In genomic region chr7:121395961-121396757, GRCh38 we compare ENCODE assay signal across 1 cellular context.
A peak's percentile ranks its signal among the peaks of the same experiment; 100 is the strongest.
TF ChIP-seq lines count a peak whose summit lies in the region.

A gene with protein sequence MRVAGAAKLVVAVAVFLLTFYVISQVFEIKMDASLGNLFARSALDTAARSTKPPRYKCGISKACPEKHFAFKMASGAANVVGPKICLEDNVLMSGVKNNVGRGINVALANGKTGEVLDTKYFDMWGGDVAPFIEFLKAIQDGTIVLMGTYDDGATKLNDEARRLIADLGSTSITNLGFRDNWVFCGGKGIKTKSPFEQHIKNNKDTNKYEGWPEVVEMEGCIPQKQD (minus strand): TSS chr7:121396308. CDS start chr7:121382969, 13,339 bp downstream.

TF ChIP-seq in HepG2, 621 proteins besides CTCF, POLR2A, EP300 and RAD21 (continued from another document and continues in another):
- TF ChIP-seq TERF1 (CRISPR knock-in tag; IDR thresholded peaks at IDR 0.05) (no peak), GFI1 (CRISPR knock-in tag; IDR thresholded peaks at IDR 0.05; ENCODE audit: borderline replicate concordance) (peak; percentile 73; the same call in 1 of the 2 replicates), MAX (IDR thresholded peaks at IDR 0.05) (peak; percentile 99), ZNF230 (CRISPR knock-in tag; IDR thresholded peaks at IDR 0.05) (no peak; the same call in 1 of the 2 replicates), ATF7-NPFF (CRISPR knock-in tag; IDR thresholded peaks at IDR 0.05; ENCODE audit: low read depth) (peak; percentile 68; the same call in 1 of the 2 replicates), ZNF713 (CRISPR knock-in tag; IDR thresholded peaks at IDR 0.05) (no peak), NFKBIZ (CRISPR knock-in tag; IDR thresholded peaks at IDR 0.05) (no peak), ZNF431 (CRISPR knock-in tag; IDR thresholded peaks at IDR 0.05; ENCODE audit: borderline replicate concordance, low read depth) (peak; percentile 40; the same call in 1 of the 2 replicates), ZNF460 (CRISPR knock-in tag; IDR thresholded peaks at IDR 0.05; ENCODE audit: borderline replicate concordance) (peak; percentile 41; the same call in 1 of the 2 replicates), ZXDC (CRISPR knock-in tag; IDR thresholded peaks at IDR 0.05) (no peak), ZNF432 (CRISPR knock-in tag; IDR thresholded peaks at IDR 0.05; ENCODE audit: borderline replicate concordance) (no peak), ZNF563 (CRISPR knock-in tag; IDR thresholded peaks at IDR 0.05) (peak; percentile 76), SP1 (IDR thresholded peaks at IDR 0.05) (no peak), SP1 (CRISPR knock-in tag; IDR thresholded peaks at IDR 0.05) (peak; percentile 88), BHLHE40 (IDR thresholded peaks at IDR 0.05; ENCODE audit: low read length) (no peak), ARNTL (CRISPR knock-in tag; IDR thresholded peaks at IDR 0.05) (peak; percentile 43; the same call in 1 of the 2 replicates), RNF2 (conservative IDR thresholded peaks at IDR 0.05; ENCODE audit: low read depth) (peak; percentile 56; the same call in 1 of the 2 replicates), NFIB (CRISPR knock-in tag; IDR thresholded peaks at IDR 0.05; ENCODE audit: borderline replicate concordance) (no peak), RFXAP (CRISPR knock-in tag; IDR thresholded peaks at IDR 0.05; ENCODE audit: borderline replicate concordance) (peak; percentile 82; the same call in 1 of the 2 replicates), MED8 (CRISPR knock-in tag; IDR thresholded peaks at IDR 0.05; ENCODE audit: insufficient replicate concordance) (peak; percentile 61), NCOA1 (CRISPR knock-in tag; IDR thresholded peaks at IDR 0.05) (no peak), RFX3 (CRISPR knock-in tag; IDR thresholded peaks at IDR 0.05) (no peak), EHMT2 (IDR thresholded peaks at IDR 0.05; ENCODE audit: borderline replicate concordance, low read depth, low read length) (no peak), ZNF891 (CRISPR knock-in tag; IDR thresholded peaks at IDR 0.05) (peak; percentile 78; the same call in 1 of the 2 replicates), BCL6 (CRISPR knock-in tag; IDR thresholded peaks at IDR 0.05) (0 out of 2 replicates have a peak, but pooled peaks have one; percentile 26), ZNF816 (CRISPR knock-in tag; IDR thresholded peaks at IDR 0.05; ENCODE audit: borderline replicate concordance) (0 out of 2 replicates have a peak, but pooled peaks have one; percentile 34), SIN3B (IDR thresholded peaks at IDR 0.05; ENCODE audit: low read length) (peak; percentile 58; the same call in 1 of the 2 replicates), ZNF10 (CRISPR knock-in tag; IDR thresholded peaks at IDR 0.05; ENCODE audit: borderline replicate concordance, low read depth) (no peak), RFXANK (CRISPR knock-in tag; IDR thresholded peaks at IDR 0.05) (0 out of 2 replicates have a peak, but pooled peaks have one; percentile 44), ZNF383 (CRISPR knock-in tag; IDR thresholded peaks at IDR 0.05; ENCODE audit: borderline replicate concordance) (no peak), ZNF382 (CRISPR knock-in tag; IDR thresholded peaks at IDR 0.05; ENCODE audit: borderline replicate concordance) (no peak), ZNF841 (CRISPR knock-in tag; IDR thresholded peaks at IDR 0.05; ENCODE audit: borderline replicate concordance) (peak; percentile 79; the same call in 1 of the 2 replicates), RERE (CRISPR knock-in tag; IDR thresholded peaks at IDR 0.05; ENCODE audit: low read depth) (no peak), ZSCAN9 (CRISPR knock-in tag; IDR thresholded peaks at IDR 0.05; ENCODE audit: borderline replicate concordance) (peak; percentile 25; the same call in 1 of the 2 replicates), TMF1 (CRISPR knock-in tag; IDR thresholded peaks at IDR 0.05; ENCODE audit: low read depth) (0 out of 2 replicates have a peak, but pooled peaks have one; percentile 35), CHD4 (IDR thresholded peaks at IDR 0.05; ENCODE audit: borderline replicate concordance, low read length) (no peak), TRIM22 (IDR thresholded peaks at IDR 0.05) (no peak), MXD1 (CRISPR knock-in tag; IDR thresholded peaks at IDR 0.05) (peak; percentile 79), ZNF703 (CRISPR knock-in tag; IDR thresholded peaks at IDR 0.05; ENCODE audit: borderline replicate concordance) (no peak; the same call in 1 of the 2 replicates)
- TF ChIP-seq, protein P1, sequence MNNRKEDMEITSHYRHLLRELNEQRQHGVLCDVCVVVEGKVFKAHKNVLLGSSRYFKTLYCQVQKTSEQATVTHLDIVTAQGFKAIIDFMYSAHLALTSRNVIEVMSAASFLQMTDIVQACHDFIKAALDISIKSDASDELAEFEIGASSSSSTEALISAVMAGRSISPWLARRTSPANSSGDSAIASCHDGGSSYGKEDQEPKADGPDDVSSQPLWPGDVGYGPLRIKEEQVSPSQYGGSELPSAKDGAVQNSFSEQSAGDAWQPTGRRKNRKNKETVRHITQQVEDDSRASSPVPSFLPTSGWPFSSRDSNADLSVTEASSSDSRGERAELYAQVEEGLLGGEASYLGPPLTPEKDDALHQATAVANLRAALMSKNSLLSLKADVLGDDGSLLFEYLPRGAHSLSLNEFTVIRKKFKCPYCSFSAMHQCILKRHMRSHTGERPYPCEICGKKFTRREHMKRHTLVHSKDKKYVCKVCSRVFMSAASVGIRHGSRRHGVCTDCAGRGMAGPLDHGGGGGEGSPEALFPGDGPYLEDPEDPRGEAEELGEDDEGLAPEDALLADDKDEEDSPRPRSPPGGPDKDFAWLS (CRISPR knock-in tag; IDR thresholded peaks at IDR 0.05; ENCODE audit: borderline replicate concordance) = no peak
- TF ChIP-seq, protein P2, sequence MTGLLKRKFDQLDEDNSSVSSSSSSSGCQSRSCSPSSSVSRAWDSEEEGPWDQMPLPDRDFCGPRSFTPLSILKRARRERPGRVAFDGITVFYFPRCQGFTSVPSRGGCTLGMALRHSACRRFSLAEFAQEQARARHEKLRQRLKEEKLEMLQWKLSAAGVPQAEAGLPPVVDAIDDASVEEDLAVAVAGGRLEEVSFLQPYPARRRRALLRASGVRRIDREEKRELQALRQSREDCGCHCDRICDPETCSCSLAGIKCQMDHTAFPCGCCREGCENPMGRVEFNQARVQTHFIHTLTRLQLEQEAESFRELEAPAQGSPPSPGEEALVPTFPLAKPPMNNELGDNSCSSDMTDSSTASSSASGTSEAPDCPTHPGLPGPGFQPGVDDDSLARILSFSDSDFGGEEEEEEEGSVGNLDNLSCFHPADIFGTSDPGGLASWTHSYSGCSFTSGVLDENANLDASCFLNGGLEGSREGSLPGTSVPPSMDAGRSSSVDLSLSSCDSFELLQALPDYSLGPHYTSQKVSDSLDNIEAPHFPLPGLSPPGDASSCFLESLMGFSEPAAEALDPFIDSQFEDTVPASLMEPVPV (CRISPR knock-in tag; IDR thresholded peaks at IDR 0.05) = no peak
- TF ChIP-seq, protein P3, sequence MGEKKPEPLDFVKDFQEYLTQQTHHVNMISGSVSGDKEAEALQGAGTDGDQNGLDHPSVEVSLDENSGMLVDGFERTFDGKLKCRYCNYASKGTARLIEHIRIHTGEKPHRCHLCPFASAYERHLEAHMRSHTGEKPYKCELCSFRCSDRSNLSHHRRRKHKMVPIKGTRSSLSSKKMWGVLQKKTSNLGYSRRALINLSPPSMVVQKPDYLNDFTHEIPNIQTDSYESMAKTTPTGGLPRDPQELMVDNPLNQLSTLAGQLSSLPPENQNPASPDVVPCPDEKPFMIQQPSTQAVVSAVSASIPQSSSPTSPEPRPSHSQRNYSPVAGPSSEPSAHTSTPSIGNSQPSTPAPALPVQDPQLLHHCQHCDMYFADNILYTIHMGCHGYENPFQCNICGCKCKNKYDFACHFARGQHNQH (CRISPR knock-in tag; IDR thresholded peaks at IDR 0.05) = peak; percentile 85; the same call in 1 of the 2 replicates
